ENCODE assay signal across 10 cellular contexts in genomic region chr11:46279393-46280099, GRCh38. TPM values are rescaled to one million over a fixed set of nuclear protein-coding genes. Genes with fewer than 3 reads are reported as not detected.
DNase-seq lines count a peak whose midpoint lies in the region; ATAC-seq and TF ChIP-seq lines count a peak whose summit lies in the region.
"Had no signal": no experiment of that assay in that cellular context is flagged by ENCODE, and none has a peak within 500 bp of the region (broad histone marks: within the 10 kb centered on the region; RNA-seq: fewer than 3 reads in every experiment).

No MANE protein-coding gene starts in this region.

- H3K27me3 Mint-ChIP-seq in chondrocyte (ENCODE audit: low read depth), result no peaks in the 10 kb centered on the region

- peak overlapping the region; percentile 83 for H3K4me3 ChIP-seq in MG63
- H3K4me3 ChIP-seq in lower lobe of right lung, result peak overlapping the region; percentile 63
- peak overlapping the region; percentile 74 for H3K4me3 ChIP-seq in suprapubic skin

- H3K36me3 Mint-ChIP-seq in chondrocyte (ENCODE audit: low read depth), result peaks cover 11% of the 10 kb centered on the region

- peak overlapping the region; percentile 90 for H3K27ac Mint-ChIP-seq in chondrocyte (ENCODE audit: unreplicated experiment)
- H3K27ac Mint-ChIP-seq: activated T-cell treated with anti-CD3 and anti-CD28 coated beads, Interleukin-2, amount 50 U/mL, for 24 hours had no signal

- no peaks in the 10 kb centered on the region for H3K9me3 ChIP-seq in MG63
- no peaks in the 10 kb centered on the region for H3K9me3 ChIP-seq in lower lobe of right lung
- H3K9me3 ChIP-seq in suprapubic skin, result no peaks in the 10 kb centered on the region

- peaks cover 28% of the 10 kb centered on the region for H3K36me3 ChIP-seq in MG63
- no peaks in the 10 kb centered on the region for H3K36me3 ChIP-seq in lower lobe of right lung
- no peaks in the 10 kb centered on the region for H3K36me3 ChIP-seq in suprapubic skin

- H3K4me1 Mint-ChIP-seq in chondrocyte (ENCODE audit: low read depth), result peaks cover 63% of the 10 kb centered on the region

- 28% methylated on average over 12 of the region's 12 CpGs for WGBS in suprapubic skin

- ATAC-seq in lower lobe of right lung, result no peak

- no peaks in the 10 kb centered on the region for H3K9me3 Mint-ChIP-seq in chondrocyte (ENCODE audit: low read depth)
- H3K9me3 Mint-ChIP-seq: activated T-cell treated with anti-CD3 and anti-CD28 coated beads, Interleukin-2, amount 50 U/mL, for 24 hours had no signal

- H3K27me3 ChIP-seq in MG63 (no peaks in the 10 kb centered on the region), lower lobe of right lung (ENCODE audit: low read depth) (peaks cover 34% of the 10 kb centered on the region), suprapubic skin (peaks cover 8% of the 10 kb centered on the region)

- H3K27ac ChIP-seq in lower lobe of right lung (no peak overlapping the region), suprapubic skin (no peak overlapping the region)

- intact Hi-C loops in lower lobe of right lung (cut with DNase I), result no loop called here

- peaks cover 62% of the 10 kb centered on the region for H3K4me1 ChIP-seq in lower lobe of right lung
- H3K4me1 ChIP-seq in suprapubic skin, result peaks cover 46% of the 10 kb centered on the region

- H3K4me3 Mint-ChIP-seq in chondrocyte (ENCODE audit: unreplicated experiment), result peak overlapping the region; percentile 98
- H3K4me3 Mint-ChIP-seq: activated T-cell treated with anti-CD3 and anti-CD28 coated beads, Interleukin-2, amount 50 U/mL, for 24 hours had no signal

- TF ChIP-seq POLR2A in suprapubic skin (IDR thresholded peaks at IDR 0.05), result no peak

- TF ChIP-seq CTCF in chondrocyte (IDR thresholded peaks at IDR 0.05) (no peak), lower lobe of right lung (IDR thresholded peaks at IDR 0.05) (no peak), suprapubic skin (IDR thresholded peaks at IDR 0.05) (no peak)

- no peak for TF ChIP-seq EP300 in suprapubic skin (IDR thresholded peaks at IDR 0.05)

- peak; percentile 87 for DNase-seq in MG63
- no peak for DNase-seq in chondrocyte (ENCODE audit: low spot score)
- no peak for DNase-seq in lower lobe of right lung
- DNase-seq in suprapubic skin (ENCODE audit: low spot score in 2 of 2), result no peak
- no peak for DNase-seq in NCI-H524 treated with DMSO at 0.1 percent for 48 hours (lab: John Stamatoyannopoulos, UW)
- DNase-seq in stimulated activated naive CD4-positive, alpha-beta T cell (lab: John Stamatoyannopoulos, UW), result no peak
- DNase-seq in stimulated activated CD4-positive, alpha-beta T cell treated with anti-CD3 and anti-CD28 coated beads, Interleukin-15, amount 100 ng/mL, for 24 hours, result no peak
- DNase-seq in NCI-H2107 (lab: John Stamatoyannopoulos, UW), result no peak
- DNase-seq: activated T-cell treated with anti-CD3 and anti-CD28 coated beads, Interleukin-2, amount 50 U/mL, for 24 hours; NCI-H1436 had no signal

RNA-seq across cellular contexts. Expression of gene CREB3L1, which starts 2.1 kb away (rescaled TPM):
- 2.5 and 12.5 TPM in 2 replicates for total RNA-seq in MG63 (2014; rRNA removed; shearing (Covaris generic); ENCODE audit: low replicate concordance)
- total RNA-seq in chondrocyte, result 83.1 to 192 TPM (median 190 TPM) in 3 replicates
- 40.5 TPM for total RNA-seq in lower lobe of right lung
- 1 to 10 TPM in 2 of 4 donors, under 1 TPM in 2; 0.79 to 2.3 (median 1.5) TPM for total RNA-seq in suprapubic skin
